ENCODE assay signal across 9 cellular contexts in genomic region chr14:73935666-73936065, GRCh38. TPM values are rescaled to one million over a fixed set of nuclear protein-coding genes. Genes with fewer than 3 reads are reported as not detected.
DNase-seq lines count a peak whose midpoint lies in the region; ATAC-seq, FAIRE-seq and TF ChIP-seq lines count a peak whose summit lies in the region.
"Had no signal": no experiment of that assay in that cellular context is flagged by ENCODE, and none has a peak within 500 bp of the region (broad histone marks: within the 10 kb centered on the region; RNA-seq: fewer than 3 reads in every experiment).

No MANE protein-coding gene starts in this region.

- H3K9me2 ChIP-seq in PC-9 (ENCODE audit: insufficient read depth), result no peaks in the 10 kb centered on the region

- H3K27ac ChIP-seq in cardiac muscle cell, result no peak overlapping the region
- no peak overlapping the region for H3K27ac ChIP-seq in heart left ventricle
- H3K27ac ChIP-seq in PC-9, result no peak overlapping the region
- H3K27ac ChIP-seq: upper lobe of left lung had no signal

- no peaks in the 10 kb centered on the region for H3K4me1 ChIP-seq in cardiac muscle cell (ENCODE audit: low read depth)
- no peaks in the 10 kb centered on the region for H3K4me1 ChIP-seq in heart left ventricle
- no peaks in the 10 kb centered on the region for H3K4me1 ChIP-seq in PC-9 (replicated peaks; ENCODE audit: insufficient read depth)
- H3K4me1 ChIP-seq: upper lobe of left lung had no signal

- peak; percentile 37 for FAIRE-seq in urothelium cell line (lab: Jason Lieb, UNC)

- POLR2A ChIA-PET in PC-9 (lab: Charles Lee; ENCODE audit: unreplicated experiment), result interaction anchor here (0.5 to 0.7 kb wide), 2 partner anchors 14 to 70 kb away, joined by 3 read pairs; partner anchors contain the start of genes COQ6 and FAM161B

- no peaks in the 10 kb centered on the region for H3K27me3 ChIP-seq in cardiac muscle cell
- H3K27me3 ChIP-seq in heart left ventricle, result no peaks in the 10 kb centered on the region
- no peaks in the 10 kb centered on the region for H3K27me3 ChIP-seq in PC-9 (ENCODE audit: insufficient read depth, low read depth)
- H3K27me3 ChIP-seq: upper lobe of left lung had no signal

- H3K36me3 ChIP-seq in cardiac muscle cell, result peaks cover 31% of the 10 kb centered on the region
- peaks cover 0 to 98% (median 78%) of the 10 kb centered on the region in 9 donors for H3K36me3 ChIP-seq in heart left ventricle
- 0 out of 2 replicates have a peak, but pooled peaks cover under 1% of the 10 kb centered on the region for H3K36me3 ChIP-seq in PC-9 (ENCODE audit: low read depth)

- H3K9me3 ChIP-seq in cardiac muscle cell (ENCODE audit: low read depth) (no peaks in the 10 kb centered on the region), heart left ventricle (no peaks in the 10 kb centered on the region), PC-9 (ENCODE audit: insufficient read depth, low read depth) (no peaks in the 10 kb centered on the region)
- H3K9me3 ChIP-seq: upper lobe of left lung had no signal

- no TSS peak for BruUV-seq in PC-9 (replicated peaks; lab: Mats Ljungman, UMichigan)

- no peak overlapping the region for H2AFZ ChIP-seq in PC-9

- no peaks in the 10 kb centered on the region for H3K79me2 ChIP-seq in PC-9 (ENCODE audit: low read depth)

- no peak overlapping the region for H3K4me2 ChIP-seq in PC-9

- CTCF ChIA-PET in PC-9 (lab: Charles Lee), result no interaction called here

- TF ChIP-seq CTCF in cardiac muscle cell (IDR thresholded peaks at IDR 0.05; ENCODE audit: low read depth, low read length), result peak; percentile 12
- peak in 2 of 12 donors; percentile 4 to 21 for TF ChIP-seq CTCF in heart left ventricle (IDR thresholded peaks at IDR 0.05)
- TF ChIP-seq CTCF in PC-9 (conservative IDR thresholded peaks at IDR 0.05), result peak; percentile 63
- peak; percentile 45 for TF ChIP-seq CTCF in fibroblast of the aortic adventitia (IDR thresholded peaks at IDR 0.05; ENCODE audit: insufficient read depth, low read length)

- intact Hi-C loops in heart left ventricle (cut with DNase I) (no loop called here), PC-9 (cut with micrococcal nuclease; ENCODE audit: unreplicated experiment) (no loop called here)

- peak in 1 of 2 donors; percentile 9 for DNase-seq in cardiac muscle cell (ENCODE audit: low read depth in 1 of 2, low spot score in 1 of 2)
- no peak for DNase-seq in heart left ventricle
- no peak for DNase-seq in PC-9
- peak; percentile 11 for DNase-seq in fibroblast of the aortic adventitia (ENCODE audit: low read depth)
- peak; percentile 65 for DNase-seq in urothelium cell line (ENCODE audit: low spot score)
- DNase-seq in NCI-H146 treated with DMSO at 0.1 percent for 48 hours (lab: John Stamatoyannopoulos, UW; ENCODE audit: unreplicated experiment), result no peak
- DNase-seq in activated CD4-positive, alpha-beta T cell treated with anti-CD3 and anti-CD28 coated beads for 4 hours, result no peak
- no peak for DNase-seq in NCI-H510A (lab: John Stamatoyannopoulos, UW)
- DNase-seq: upper lobe of left lung had no signal

- no peak for TF ChIP-seq POLR2A in heart left ventricle (IDR thresholded peaks at IDR 0.05)

- peaks cover 32% of the 10 kb centered on the region for H3F3A ChIP-seq in PC-9 (ENCODE audit: insufficient read depth, low read depth)

- WGBS in heart left ventricle, 4 donors, result 86 to 89% (median 87%) methylated on average over 2 of the region's 2 CpGs

- no peak for ATAC-seq in heart left ventricle

- H4K20me1 ChIP-seq in PC-9 (ENCODE audit: insufficient read depth), result no peaks in the 10 kb centered on the region

- H3K4me3 ChIP-seq in cardiac muscle cell (no peak overlapping the region), heart left ventricle (no peak overlapping the region), PC-9 (no peak overlapping the region), fibroblast of the aortic adventitia (ENCODE audit: low read depth, low read length) (no peak overlapping the region)
- H3K4me3 ChIP-seq: upper lobe of left lung had no signal

RNA-seq across cellular contexts. Expression of gene FAM161B, which starts 14.2 kb away (rescaled TPM):
- total RNA-seq in cardiac muscle cell (4.0 and 4.4 TPM in 2 replicates), heart left ventricle (1 to 10 TPM; 2.8 to 6.5 (median 3.6) TPM), PC-9 (2021) (1.6 TPM in 2 replicates), fibroblast of the aortic adventitia (ENCODE audit: low replicate concordance) (2.3 and 3.1 TPM in 2 replicates)
- polyA plus RNA-seq in cardiac muscle cell (1.5 and 7.8 TPM in 2 replicates), heart left ventricle (1 to 10 TPM; 1.9 to 4.7 TPM)

RNA-seq across cellular contexts. Expression of gene COQ6, which starts 14.4 kb away (rescaled TPM):
- 25.4 and 63.3 TPM in 2 replicates for total RNA-seq in cardiac muscle cell
- polyA plus RNA-seq in cardiac muscle cell, result 54.6 and 81.7 TPM in 2 replicates
- 100 to 1,000 TPM in 1 of 9 donors, 10 to 100 TPM in 8; 30.4 to 115 (median 48.4) TPM for total RNA-seq in heart left ventricle
- polyA plus RNA-seq in heart left ventricle, result 10 to 100 TPM; 30.4 to 34.3 TPM
- total RNA-seq in PC-9 (2021), result 25.4 and 25.7 TPM in 2 replicates
- total RNA-seq in fibroblast of the aortic adventitia (ENCODE audit: low replicate concordance), result 11.4 and 16.4 TPM in 2 replicates

RNA-seq across cellular contexts. Expression of gene ZNF410, which starts 49.0 kb away (rescaled TPM):
- total RNA-seq in cardiac muscle cell (29.9 and 32.1 TPM in 2 replicates), heart left ventricle (10 to 100 TPM; 14.7 to 29.0 (median 20.1) TPM), PC-9 (2021) (38.6 and 40.2 TPM in 2 replicates), fibroblast of the aortic adventitia (ENCODE audit: low replicate concordance) (52.6 and 73.6 TPM in 2 replicates)
- polyA plus RNA-seq in cardiac muscle cell (32.9 and 39.0 TPM in 2 replicates), heart left ventricle (10 to 100 TPM; 11.9 to 27.7 TPM)

Comparison
In these comparisons a context has a peak if more than half of its experiments do, and no peak if none do; other contexts are left out.
1. DNase-seq: peak in fibroblast of the aortic adventitia (single experiment) and urothelium cell line (single experiment); none in heart left ventricle (0 of 5), PC-9 (0 of 2), NCI-H146 treated with DMSO at 0.1 percent for 48 hours (single experiment), activated CD4-positive, alpha-beta T cell treated with anti-CD3 and anti-CD28 coated beads for 4 hours (0 of 2) and NCI-H510A (single experiment).